20 cellular contexts compared by ENCODE assay signal in genomic region chr3:119428538-119428937, GRCh38. TPM values are rescaled to one million over a fixed set of nuclear protein-coding genes. Genes with fewer than 3 reads are reported as not detected.
DNase-seq lines count a peak whose midpoint lies in the region; ATAC-seq, FAIRE-seq and TF ChIP-seq lines count a peak whose summit lies in the region.
"Had no signal": no experiment of that assay in that cellular context is flagged by ENCODE, and none has a peak within 500 bp of the region (broad histone marks: within the 10 kb centered on the region; RNA-seq: fewer than 3 reads in every experiment).

No MANE protein-coding gene starts in this region.

- peak; percentile 78 for ATAC-seq in WTC11
- ATAC-seq in GM21619 (IDR thresholded peaks at IDR 0.05; ENCODE audit: unreplicated experiment): no peak
- ATAC-seq: activated CD8-positive, alpha-beta memory T cell treated with anti-CD3 and anti-CD28 coated beads, Interleukin-2, amount 10 ng/mL, durations not matched to agents 7 days and 5 days; left cardiac atrium; stimulated activated naive CD8-positive, alpha-beta T cell treated with anti-CD3 and anti-CD28 coated beads, Interleukin-15, amount 100 ng/mL, for 72 hours; T-cell had no signal

- H3K4me3 Mint-ChIP-seq in HFFc6 (no peak overlapping the region), WTC11 (no peak overlapping the region), neural crest cell (no peak overlapping the region)
- H3K4me3 Mint-ChIP-seq: activated CD8-positive, alpha-beta memory T cell treated with anti-CD3 and anti-CD28 coated beads, Interleukin-2, amount 10 ng/mL, durations not matched to agents 7 days and 5 days; CD4-positive, alpha-beta T cell; stimulated activated naive CD8-positive, alpha-beta T cell treated with anti-CD3 and anti-CD28 coated beads, Interleukin-15, amount 100 ng/mL, for 72 hours; T-cell had no signal

- H3K36me3 Mint-ChIP-seq in HFFc6 (ENCODE audit: low read depth) (peaks cover 70% of the 10 kb centered on the region), WTC11 (peaks cover 84% of the 10 kb centered on the region), neural crest cell (ENCODE audit: low read depth) (peaks cover 64% of the 10 kb centered on the region)

- CTCF ChIA-PET in WTC11 (lab: Charles Lee): interaction anchor here (0.6 to 1.2 kb wide), 2 partner anchors 40 to 187 kb away, joined by 3 to 5 read pairs; no protein-coding TSS in a partner anchor

- peak; percentile 41; the same call in 1 of the 2 replicates for TF ChIP-seq CTCF in HFFc6 (IDR thresholded peaks at IDR 0.05)
- TF ChIP-seq CTCF in WTC11 (IDR thresholded peaks at IDR 0.05): no peak
- peak; percentile 35 for TF ChIP-seq CTCF in neural crest cell (conservative IDR thresholded peaks at IDR 0.05)

- no peak overlapping the region for H3K27ac Mint-ChIP-seq in HFFc6
- H3K27ac Mint-ChIP-seq in WTC11: no peak overlapping the region
- H3K27ac Mint-ChIP-seq in neural crest cell (ENCODE audit: unreplicated experiment): no peak overlapping the region
- H3K27ac Mint-ChIP-seq: activated CD8-positive, alpha-beta memory T cell treated with anti-CD3 and anti-CD28 coated beads, Interleukin-2, amount 10 ng/mL, durations not matched to agents 7 days and 5 days; CD4-positive, alpha-beta T cell; stimulated activated naive CD8-positive, alpha-beta T cell treated with anti-CD3 and anti-CD28 coated beads, Interleukin-15, amount 100 ng/mL, for 72 hours; T-cell had no signal

- peak; percentile 42 for DNase-seq in NCI-H82 (lab: John Stamatoyannopoulos, UW)
- no peak for DNase-seq in NCI-H82 treated with DMSO at 0.1 percent for 48 hours (lab: John Stamatoyannopoulos, UW; ENCODE audit: unreplicated experiment)
- no peak for DNase-seq in HFFc6
- peak; percentile 39 for DNase-seq in WTC11 (ENCODE audit: low spot score)
- no peak for DNase-seq in neural crest cell (ENCODE audit: low read depth, low spot score)
- no peak for DNase-seq in GM19239 (ENCODE audit: insufficient read length, low spot score)
- DNase-seq in occipital lobe (lab: John Stamatoyannopoulos, UW): no peak
- DNase-seq: activated CD8-positive, alpha-beta memory T cell treated with anti-CD3 and anti-CD28 coated beads, Interleukin-2, amount 10 ng/mL, durations not matched to agents 7 days and 5 days; adrenal gland; caudate nucleus; CD4-positive, alpha-beta T cell; foreskin melanocyte; left cardiac atrium; NCI-H1092; NCI-H2107; NCI-H526 treated with DMSO at 0.1 percent for 48 hours; stimulated activated naive CD8-positive, alpha-beta T cell treated with anti-CD3 and anti-CD28 coated beads, Interleukin-15, amount 100 ng/mL, for 72 hours; T-cell; upper lobe of left lung had no signal

- POLR2A ChIA-PET in WTC11 (lab: Charles Lee): interaction anchor here (0.5 kb wide), 1 partner anchor 77 kb away, joined by 4 read pairs; no protein-coding TSS in a partner anchor

- no peaks in the 10 kb centered on the region; the same call in 1 of the 2 replicates for H3K27me3 Mint-ChIP-seq in HFFc6 (ENCODE audit: insufficient read depth)
- peaks cover 29% of the 10 kb centered on the region for H3K27me3 Mint-ChIP-seq in WTC11 (ENCODE audit: low read depth)
- no peaks in the 10 kb centered on the region for H3K27me3 Mint-ChIP-seq in neural crest cell (ENCODE audit: low read depth)
- H3K27me3 Mint-ChIP-seq: activated CD8-positive, alpha-beta memory T cell treated with anti-CD3 and anti-CD28 coated beads, Interleukin-2, amount 10 ng/mL, durations not matched to agents 7 days and 5 days; CD4-positive, alpha-beta T cell; stimulated activated naive CD8-positive, alpha-beta T cell treated with anti-CD3 and anti-CD28 coated beads, Interleukin-15, amount 100 ng/mL, for 72 hours; T-cell had no signal

- H3K9me3 Mint-ChIP-seq in HFFc6 (peaks cover 44% of the 10 kb centered on the region), WTC11 (peaks cover 72% of the 10 kb centered on the region), neural crest cell (peaks cover 37% of the 10 kb centered on the region)

- H3K4me1 Mint-ChIP-seq in HFFc6 (ENCODE audit: low read depth) (peaks cover 18% of the 10 kb centered on the region), WTC11 (no peaks in the 10 kb centered on the region), neural crest cell (no peaks in the 10 kb centered on the region)
- H3K4me1 Mint-ChIP-seq: activated CD8-positive, alpha-beta memory T cell treated with anti-CD3 and anti-CD28 coated beads, Interleukin-2, amount 10 ng/mL, durations not matched to agents 7 days and 5 days; stimulated activated naive CD8-positive, alpha-beta T cell treated with anti-CD3 and anti-CD28 coated beads, Interleukin-15, amount 100 ng/mL, for 72 hours; T-cell had no signal

- FAIRE-seq in GM19239 (lab: Jason Lieb, UNC): no peak

TF ChIP-seq in WTC11, 78 proteins besides CTCF, POLR2A, EP300 and RAD21:
- no peak for TF ChIP-seq TEAD1 (CRISPR knock-in tag; IDR thresholded peaks at IDR 0.05)
- TF ChIP-seq USF2 (CRISPR knock-in tag; IDR thresholded peaks at IDR 0.05): 0 out of 2 replicates have a peak, but pooled peaks have one; percentile 46
TF ChIP-seq in WTC11: peak in this region for 1.

RNA-seq across cellular contexts. Expression of gene TMEM39A, which starts 34.9 kb away (rescaled TPM):
- 10 to 100 TPM; 47.3 to 58.8 (median 55.5) TPM for total RNA-seq in HFFc6 (2021; fragmentation: NEBNext Ultra II Directional; extraction: Animal tissue kit (Norgen Biotek cat#: 25700))
- 44.5 to 48.9 TPM (median 46.7 TPM) in 3 replicates for total RNA-seq in WTC11 (2021)
- total RNA-seq in neural crest cell: 36.1 and 43.9 TPM in 2 replicates
- total RNA-seq in occipital lobe: 11.2 TPM

RNA-seq across cellular contexts. Expression of gene POGLUT1, which starts 40.2 kb away (rescaled TPM):
- total RNA-seq in HFFc6 (2021; fragmentation: NEBNext Ultra II Directional; extraction: Animal tissue kit (Norgen Biotek cat#: 25700)): 10 to 100 TPM; 18.7 to 26.9 (median 20.4) TPM
- 14.2 to 22.8 TPM (median 21.3 TPM) in 3 replicates for total RNA-seq in WTC11 (2021)
- total RNA-seq in neural crest cell: 29.0 and 31.1 TPM in 2 replicates
- 17.8 TPM for total RNA-seq in occipital lobe

Comparison
In these comparisons a context has a peak if more than half of its experiments do, and no peak if none do; other contexts are left out.
1. DNase-seq: peak in NCI-H82 (single experiment) and WTC11 (single experiment); none in NCI-H82 treated with DMSO at 0.1 percent for 48 hours (single experiment), HFFc6 (single experiment), neural crest cell (single experiment), GM19239 (single experiment) and occipital lobe (single experiment).